In the genomic region with DNA sequence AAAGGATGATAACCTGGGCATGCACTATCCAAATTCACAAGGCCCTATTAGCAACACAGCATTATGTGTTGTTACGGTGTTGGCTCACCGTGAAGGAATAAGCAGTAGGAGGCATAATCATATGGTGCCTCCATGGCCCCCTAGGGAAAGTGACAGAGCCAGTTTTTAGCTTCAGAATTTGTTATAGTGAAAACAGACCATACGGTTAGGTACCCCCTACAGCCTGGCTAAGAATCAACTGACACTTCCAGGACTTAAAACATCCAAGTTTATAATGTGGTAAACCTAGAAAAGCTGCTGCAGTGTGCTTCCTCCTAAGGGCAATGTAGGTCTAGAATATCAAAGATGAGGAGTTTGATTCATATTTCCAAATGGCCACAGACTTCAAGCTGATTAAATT, we compare ENCODE assay signal across 13 cellular contexts. TPM values are rescaled to one million over a fixed set of nuclear protein-coding genes. Genes with fewer than 3 reads are reported as not detected.
DNase-seq lines count a peak whose midpoint lies in the region; TF ChIP-seq lines count a peak whose summit lies in the region.
"Had no signal": no experiment of that assay in that cellular context is flagged by ENCODE, and none has a peak within 500 bp of the region (broad histone marks: within the 10 kb centered on the region; RNA-seq: fewer than 3 reads in every experiment).

No MANE protein-coding gene starts in this region.

- H3K27me3 ChIP-seq in A673 (replicated peaks; ENCODE audit: insufficient read depth, low read depth, low read length, poor library complexity): no peaks in the 10 kb centered on the region
- no peaks in the 10 kb centered on the region for H3K27me3 ChIP-seq in osteoblast (ENCODE audit: insufficient read depth, low read length)
- H3K27me3 ChIP-seq: BE2C had no signal

- no peaks in the 10 kb centered on the region for H4K20me1 ChIP-seq in osteoblast (ENCODE audit: insufficient read depth, low read length)

- CTCF ChIA-PET in A673 (lab: Charles Lee): no interaction called here
- CTCF ChIA-PET in HEK293 (lab: Yijun Ruan, JAX): no interaction called here

- BruUV-seq in A673 (replicated peaks; lab: Mats Ljungman, UMichigan): no TSS peak

- peak overlapping the region; percentile 58 for H2AFZ ChIP-seq in osteoblast (ENCODE audit: low read length)

- peak; percentile 29 for DNase-seq in A673 (ENCODE audit: low spot score)
- peak; percentile 79 for DNase-seq in NCI-H69 (lab: John Stamatoyannopoulos, UW)
- DNase-seq in osteoblast (ENCODE audit: insufficient read length, low spot score, missing footprints): no peak
- DNase-seq in NCI-H526 (lab: John Stamatoyannopoulos, UW): no peak
- no peak for DNase-seq in NCI-H82 treated with DMSO at 0.1 percent for 48 hours (lab: John Stamatoyannopoulos, UW; ENCODE audit: unreplicated experiment)
- DNase-seq in A172 (ENCODE audit: low spot score): no peak
- DNase-seq: BE2C; CD4-positive, alpha-beta memory T cell; DMS79; GOT3; H9 had no signal

- H3K36me3 ChIP-seq in A673 (ENCODE audit: insufficient read depth, low read length, poor library complexity, severe bottlenecking): peaks cover 95% of the 10 kb centered on the region
- H3K36me3 ChIP-seq in HEK293 (ENCODE audit: control insufficient read depth in 2 of 2, insufficient read depth in 1 of 2, low read length in 2 of 2): peaks cover 10 to 52% of the 10 kb centered on the region in 2 experiments
- H3K36me3 ChIP-seq in osteoblast (ENCODE audit: insufficient read depth, low read length): peaks cover 11% of the 10 kb centered on the region

- H3K79me2 ChIP-seq in osteoblast (ENCODE audit: insufficient read depth, low read length): no peaks in the 10 kb centered on the region

- H3K4me1 ChIP-seq in A673 (ENCODE audit: insufficient read depth, low read length, poor library complexity, severe bottlenecking) (no peaks in the 10 kb centered on the region), HEK293 (ENCODE audit: control insufficient read depth, insufficient read depth, low read length) (no peaks in the 10 kb centered on the region), osteoblast (ENCODE audit: insufficient read depth, low read length) (no peaks in the 10 kb centered on the region)
- H3K4me1 ChIP-seq: BE2C had no signal

- POLR2A ChIA-PET in A673 (lab: Charles Lee; ENCODE audit: low non-redundant PET): no interaction called here
- POLR2A ChIA-PET in HEK293 (lab: Yijun Ruan, JAX): no interaction called here

- no peak overlapping the region for H3K4me2 ChIP-seq in osteoblast (ENCODE audit: insufficient read depth, low read length)

- H3K27ac ChIP-seq in A673 (ENCODE audit: low read depth, low read length, poor library complexity, severe bottlenecking): no peak overlapping the region
- no peak overlapping the region for H3K27ac ChIP-seq in HEK293 (ENCODE audit: extremely low read depth, low read depth, low read length)
- no peak overlapping the region for H3K27ac ChIP-seq in osteoblast (ENCODE audit: low read depth, low read length)
- H3K27ac ChIP-seq: C4-2B had no signal

- no peaks in the 10 kb centered on the region for H3K9me3 ChIP-seq in A673 (ENCODE audit: low read depth, low read length, poor library complexity, severe bottlenecking)
- H3K9me3 ChIP-seq in HEK293 (ENCODE audit: control insufficient read depth, insufficient read depth, low read depth, low read length): no peaks in the 10 kb centered on the region
- H3K9me3 ChIP-seq in osteoblast (ENCODE audit: low read depth, low read length): no peaks in the 10 kb centered on the region
- H3K9me3 ChIP-seq: BE2C had no signal

- TF ChIP-seq CTCF in A673 (conservative IDR thresholded peaks at IDR 0.05; ENCODE audit: low read depth, low read length) (no peak), HEK293 (tag by site-specific recombination; IDR thresholded peaks at IDR 0.05) (no peak), osteoblast (IDR thresholded peaks at IDR 0.05; ENCODE audit: extremely low read depth, low read depth, low read length) (no peak)

- H3K4me3 ChIP-seq in A673 (ENCODE audit: low read depth, low read length, poor library complexity, severe bottlenecking) (no peak overlapping the region), HEK293 (ENCODE audit: low read depth, low read length) (no peak overlapping the region), osteoblast (ENCODE audit: insufficient read depth, low read length) (no peak overlapping the region)

- intact Hi-C loops in A673 (cut with micrococcal nuclease; ENCODE audit: unreplicated experiment): no loop called here

TF ChIP-seq in HEK293, 187 proteins besides CTCF, POLR2A, EP300 and RAD21:
- peak; percentile 85 for TF ChIP-seq GLIS1 (tag by site-specific recombination; IDR thresholded peaks at IDR 0.05)
- no peak for TF ChIP-seq BCL6B (tag by site-specific recombination; IDR thresholded peaks at IDR 0.05)

RNA-seq across cellular contexts. Expression of gene KIF18A, which starts 30.4 kb away (rescaled TPM):
- total RNA-seq in A673 (2021) (103 and 117 TPM in 2 replicates), osteoblast (4.0 and 5.0 TPM in 2 replicates)
- 36.7 and 46.4 TPM in 2 replicates for total RNA-seq in A172 (2014; rRNA removed; shearing (Covaris generic))

RNA-seq across cellular contexts. Expression of gene METTL15, which starts 30.7 kb away (rescaled TPM):
- total RNA-seq in A673 (2021) (31.3 and 36.6 TPM in 2 replicates), osteoblast (13.4 and 18.6 TPM in 2 replicates)
- 16.9 and 21.2 TPM in 2 replicates for total RNA-seq in A172 (2014; rRNA removed; shearing (Covaris generic))

Comparison
In these comparisons a context has a peak if more than half of its experiments do, and no peak if none do; other contexts are left out.
1. DNase-seq: peak in A673 (single experiment) and NCI-H69 (single experiment); none in osteoblast (single experiment), NCI-H526 (0 of 2), NCI-H82 treated with DMSO at 0.1 percent for 48 hours (single experiment) and A172 (single experiment).